In the genomic region with DNA sequence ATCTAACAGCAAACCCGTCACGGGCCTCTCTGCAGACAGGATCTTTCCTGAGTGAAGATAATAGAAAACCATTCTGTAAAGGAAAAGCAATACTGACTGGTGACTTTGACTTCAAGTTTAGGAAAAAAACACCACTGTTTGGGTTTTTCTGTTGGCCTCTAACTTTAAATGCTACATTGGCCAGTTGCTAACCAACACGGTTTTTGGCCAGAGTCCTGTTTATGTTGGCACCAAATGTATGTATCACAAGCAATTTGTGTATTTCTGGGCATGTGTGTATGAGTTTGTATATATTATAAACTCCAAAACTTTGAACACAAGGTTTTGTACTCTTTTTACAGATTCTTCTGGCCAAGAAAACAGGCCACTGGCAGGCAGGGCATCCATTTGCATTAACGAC, we compare ENCODE assay signal across 10 cellular contexts.
"Had no signal": no experiment of that assay in that cellular context is flagged by ENCODE, and none has a peak within 500 bp of the region (broad histone marks: within the 10 kb centered on the region; RNA-seq: fewer than 3 reads in every experiment).

No MANE protein-coding gene starts in this region.

- ATAC-seq: activated CD4-positive, alpha-beta T cell treated with anti-CD3 and anti-CD28 coated beads for 36 hours; activated naive CD8-positive, alpha-beta T cell treated with anti-CD3 and anti-CD28 coated beads, Interleukin-2, amount 50 U/mL, for 24 hours; body of pancreas; left colon; right cardiac atrium; stimulated activated effector memory CD8-positive, alpha-beta T cell treated with anti-CD3 and anti-CD28 coated beads, Interleukin-12 subunit alpha, Interleukin-12 subunit beta, amount 100 ng/mL, for 72 hours had no signal

- H3K27ac Mint-ChIP-seq: activated CD4-positive, alpha-beta T cell treated with anti-CD3 and anti-CD28 coated beads for 36 hours; activated naive CD8-positive, alpha-beta T cell treated with anti-CD3 and anti-CD28 coated beads, Interleukin-2, amount 50 U/mL, for 24 hours; activated T-helper 1 cell treated with anti-CD3 and anti-CD28 coated beads, Interleukin-12 subunit alpha, Interleukin-12 subunit beta, Interleukin-2, Interleukin-4 antibody, amounts not matched to agents 30 ng/mL and 10 ng/mL and 1 ng/mL, durations not matched to agents 14 hours and 24 hours and 36 hours; stimulated activated effector memory CD8-positive, alpha-beta T cell treated with anti-CD3 and anti-CD28 coated beads, Interleukin-12 subunit alpha, Interleukin-12 subunit beta, amount 100 ng/mL, for 72 hours had no signal

- H3K4me3 Mint-ChIP-seq: activated CD4-positive, alpha-beta T cell treated with anti-CD3 and anti-CD28 coated beads for 36 hours; activated naive CD8-positive, alpha-beta T cell treated with anti-CD3 and anti-CD28 coated beads, Interleukin-2, amount 50 U/mL, for 24 hours; activated T-helper 1 cell treated with anti-CD3 and anti-CD28 coated beads, Interleukin-12 subunit alpha, Interleukin-12 subunit beta, Interleukin-2, Interleukin-4 antibody, amounts not matched to agents 30 ng/mL and 10 ng/mL and 1 ng/mL, durations not matched to agents 14 hours and 24 hours and 36 hours; stimulated activated effector memory CD8-positive, alpha-beta T cell treated with anti-CD3 and anti-CD28 coated beads, Interleukin-12 subunit alpha, Interleukin-12 subunit beta, amount 100 ng/mL, for 72 hours had no signal

- H3K27me3 Mint-ChIP-seq: activated CD4-positive, alpha-beta T cell treated with anti-CD3 and anti-CD28 coated beads for 36 hours; activated naive CD8-positive, alpha-beta T cell treated with anti-CD3 and anti-CD28 coated beads, Interleukin-2, amount 50 U/mL, for 24 hours had no signal

- DNase-seq: activated CD4-positive, alpha-beta T cell treated with anti-CD3 and anti-CD28 coated beads for 36 hours; activated naive CD4-positive, alpha-beta T cell; activated naive CD8-positive, alpha-beta T cell treated with anti-CD3 and anti-CD28 coated beads, Interleukin-2, amount 50 U/mL, for 24 hours; body of pancreas; left colon; midbrain; T-helper 1 cell had no signal

- H3K36me3 Mint-ChIP-seq: stimulated activated effector memory CD8-positive, alpha-beta T cell treated with anti-CD3 and anti-CD28 coated beads, Interleukin-12 subunit alpha, Interleukin-12 subunit beta, amount 100 ng/mL, for 72 hours had no signal

- H3K9me3 Mint-ChIP-seq: activated naive CD8-positive, alpha-beta T cell treated with anti-CD3 and anti-CD28 coated beads, Interleukin-2, amount 50 U/mL, for 24 hours; activated T-helper 1 cell treated with anti-CD3 and anti-CD28 coated beads, Interleukin-12 subunit alpha, Interleukin-12 subunit beta, Interleukin-2, Interleukin-4 antibody, amounts not matched to agents 30 ng/mL and 10 ng/mL and 1 ng/mL, durations not matched to agents 14 hours and 24 hours and 36 hours had no signal

- H3K4me1 Mint-ChIP-seq: activated CD4-positive, alpha-beta T cell treated with anti-CD3 and anti-CD28 coated beads for 36 hours; activated naive CD8-positive, alpha-beta T cell treated with anti-CD3 and anti-CD28 coated beads, Interleukin-2, amount 50 U/mL, for 24 hours; stimulated activated effector memory CD8-positive, alpha-beta T cell treated with anti-CD3 and anti-CD28 coated beads, Interleukin-12 subunit alpha, Interleukin-12 subunit beta, amount 100 ng/mL, for 72 hours had no signal
